26 cellular contexts compared by ENCODE assay signal in the genomic region with DNA sequence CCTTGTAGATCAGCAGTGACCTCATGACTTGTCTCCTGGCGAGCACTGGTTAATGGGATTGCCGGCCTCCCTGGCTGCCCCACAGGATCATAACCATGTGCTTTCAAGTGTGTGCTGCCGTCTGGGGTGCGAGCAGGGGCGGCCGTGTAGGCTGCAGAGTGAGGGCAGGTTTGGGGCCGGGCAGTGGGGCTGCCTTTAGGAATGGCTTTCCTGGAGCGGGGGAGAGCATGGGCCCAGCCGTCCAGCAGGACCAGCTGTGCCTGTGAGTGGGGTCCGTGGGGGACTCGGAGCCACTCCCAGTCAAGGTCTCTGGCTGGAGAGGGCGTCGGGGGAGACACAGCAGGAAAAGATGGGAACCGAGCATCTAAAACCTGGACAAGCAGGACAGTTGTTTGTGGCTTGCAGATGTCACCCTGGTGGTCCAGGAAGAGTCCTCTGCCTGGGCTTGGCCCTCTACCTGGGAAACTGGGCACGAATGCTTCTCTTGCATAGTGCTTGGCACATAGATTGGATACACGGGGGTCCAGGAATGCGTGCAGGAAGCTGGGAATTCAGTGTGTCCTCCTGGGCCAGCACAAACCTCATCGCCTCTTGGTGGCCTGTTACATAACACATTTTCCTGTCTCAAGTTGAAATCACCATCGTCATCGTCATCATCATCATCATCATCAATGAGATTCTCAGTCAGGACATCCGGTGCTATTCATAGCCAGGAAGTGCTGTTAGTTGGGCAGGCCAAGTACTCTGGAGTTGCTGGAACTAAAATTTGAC.
DNase-seq lines count a peak whose midpoint lies in the region; ATAC-seq and TF ChIP-seq lines count a peak whose summit lies in the region.
"Had no signal": no experiment of that assay in that cellular context is flagged by ENCODE, and none has a peak within 500 bp of the region (broad histone marks: within the 10 kb centered on the region; RNA-seq: fewer than 3 reads in every experiment).

No MANE protein-coding gene starts in this region.

- H3K36me3 ChIP-seq in lung (ENCODE audit: control insufficient read depth in 2 of 2, insufficient read depth in 2 of 2, low read length in 2 of 2) (peaks cover 0 to 2% of the 10 kb centered on the region in 2 donors), spleen (no peaks in the 10 kb centered on the region)
- H3K36me3 ChIP-seq: ovary, uterus, WERI-Rb-1 had no signal

- H3K4me1 Mint-ChIP-seq in glutamatergic neuron (ENCODE audit: low read depth, unreplicated experiment): peaks cover 3% of the 10 kb centered on the region
- H3K4me1 Mint-ChIP-seq: activated CD8-positive, alpha-beta memory T cell treated with anti-CD3 and anti-CD28 coated beads, Interleukin-2, amount 10 ng/mL, durations not matched to agents 7 days and 5 days had no signal

- peaks cover 0 to 6% of the 10 kb centered on the region in 2 donors for H3K4me1 ChIP-seq in lung (ENCODE audit: control insufficient read depth in 2 of 2, insufficient read depth in 2 of 2, low read length in 2 of 2)
- H3K4me1 ChIP-seq in spleen: no peaks in the 10 kb centered on the region
- H3K4me1 ChIP-seq: uterus had no signal

- TF ChIP-seq POLR2A in spleen (IDR thresholded peaks at IDR 0.05): no peak

- no peak overlapping the region for H3K4me3 Mint-ChIP-seq in glutamatergic neuron (ENCODE audit: unreplicated experiment)
- H3K4me3 Mint-ChIP-seq: activated CD8-positive, alpha-beta memory T cell treated with anti-CD3 and anti-CD28 coated beads, Interleukin-2, amount 10 ng/mL, durations not matched to agents 7 days and 5 days; activated T-cell treated with anti-CD3 and anti-CD28 coated beads, Interleukin-2, amount 50 U/mL, for 72 hours; endodermal cell had no signal

- H3K27me3 Mint-ChIP-seq in glutamatergic neuron (ENCODE audit: unreplicated experiment): peaks cover 11% of the 10 kb centered on the region

- peaks cover 4% of the 10 kb centered on the region for H3K36me3 Mint-ChIP-seq in glutamatergic neuron (ENCODE audit: unreplicated experiment)
- H3K36me3 Mint-ChIP-seq: activated CD8-positive, alpha-beta memory T cell treated with anti-CD3 and anti-CD28 coated beads, Interleukin-2, amount 10 ng/mL, durations not matched to agents 7 days and 5 days; naive B cell had no signal

- H3K9me3 ChIP-seq in lung (ENCODE audit: control insufficient read depth in 2 of 2, insufficient read depth in 1 of 2, low read length in 1 of 2) (no peaks in the 10 kb centered on the region), spleen (no peaks in the 10 kb centered on the region)
- H3K9me3 ChIP-seq: esophagus muscularis mucosa, ovary, uterus had no signal

- H3K27me3 ChIP-seq in lung (ENCODE audit: control insufficient read depth, insufficient read depth): no peaks in the 10 kb centered on the region
- H3K27me3 ChIP-seq in spleen (replicated peaks in 1 of 7): peaks cover 0 to 26% (median 0%) of the 10 kb centered on the region in 7 donors
- H3K27me3 ChIP-seq: esophagus muscularis mucosa, ovary, uterus had no signal

- intact Hi-C loops in Right ventricle myocardium superior (cut with DNase I) (no loop called here), spleen (cut with DNase I; ENCODE audit: low total_unique reads) (no loop called here)

- H3K27ac ChIP-seq in lung (ENCODE audit: low read depth in 1 of 2, low read length in 1 of 2) (peak overlapping the region; percentile 13 to 50), spleen (no peak overlapping the region)
- H3K27ac ChIP-seq: ovary, uterus, WERI-Rb-1 had no signal

- peaks cover 7% of the 10 kb centered on the region for H3K9me3 Mint-ChIP-seq in glutamatergic neuron (ENCODE audit: unreplicated experiment)
- H3K9me3 Mint-ChIP-seq: activated T-cell treated with anti-CD3 and anti-CD28 coated beads, Interleukin-2, amount 50 U/mL, for 72 hours; naive B cell had no signal

- peak; percentile 19 for ATAC-seq in Right ventricle myocardium superior (ENCODE audit: poor library complexity)
- no peak for ATAC-seq in lung (ENCODE audit: insufficient read depth, low FRiP score)
- ATAC-seq in HG02623 (IDR thresholded peaks at IDR 0.05; ENCODE audit: unreplicated experiment): no peak
- no peak for ATAC-seq in GM18502 (IDR thresholded peaks at IDR 0.05; ENCODE audit: poor library complexity, unreplicated experiment)
- ATAC-seq: activated CD8-positive, alpha-beta memory T cell treated with anti-CD3 and anti-CD28 coated beads, Interleukin-2, amount 10 ng/mL, durations not matched to agents 7 days and 5 days; activated T-cell treated with anti-CD3 and anti-CD28 coated beads, Interleukin-2, amount 50 U/mL, for 72 hours had no signal

- WGBS in lung, 2 donors: 72 to 73% methylated on average over 21 of the region's 21 CpGs
- WGBS in spleen, 5 donors: 69 to 77% (median 73%) methylated on average over 20 to 21 of the region's 21 CpGs

- TF ChIP-seq CTCF in lung (IDR thresholded peaks at IDR 0.05; ENCODE audit: control extremely low read depth, extremely low read depth): no peak
- no peak for TF ChIP-seq CTCF in spleen (IDR thresholded peaks at IDR 0.05 in 8 of 11, conservative IDR thresholded peaks at IDR 0.05 in 3 of 11)
- TF ChIP-seq CTCF in glutamatergic neuron (IDR thresholded peaks at IDR 0.05; ENCODE audit: partially characterized antibody, unreplicated experiment): no peak

- H3K4me3 ChIP-seq in lung: no peak overlapping the region
- no peak overlapping the region for H3K4me3 ChIP-seq in spleen
- H3K4me3 ChIP-seq: esophagus muscularis mucosa, ovary, uterus had no signal

- DNase-seq in HT1080 (ENCODE audit: low read depth) (peak; percentile 47), Right ventricle myocardium superior (no peak), lung (ENCODE audit: low spot score) (no peak), spleen (peak; percentile 54), glutamatergic neuron (no peak)
- no peak for DNase-seq in activated naive CD4-positive, alpha-beta T cell treated with anti-CD3 and anti-CD28 coated beads, Interleukin-2, amount 50 U/mL, for 16 hours
- DNase-seq: ACHN; activated CD4-positive, alpha-beta T cell treated with anti-CD3 and anti-CD28 coated beads, Interleukin-2, amount 50 U/mL, for 1 hour; activated CD8-positive, alpha-beta memory T cell treated with anti-CD3 and anti-CD28 coated beads, Interleukin-2, amount 10 ng/mL, durations not matched to agents 7 days and 5 days; activated naive CD4-positive, alpha-beta T cell treated with Interleukin-2 at 50 U/mL for 16 hours; activated T-cell treated with anti-CD3 and anti-CD28 coated beads, Interleukin-2, amount 50 U/mL, for 72 hours; C1 segment of cervical spinal cord; endodermal cell; foreskin melanocyte; IMR-90; naive B cell; NCI-H1092; NCI-H187; ovary; stimulated activated CD8-positive, alpha-beta memory T cell treated with anti-CD3 and anti-CD28 coated beads, Interleukin-4, amount 100 ng/mL, for 48 hours; substantia nigra; uterus; WERI-Rb-1 had no signal

- H3K27ac Mint-ChIP-seq in glutamatergic neuron (ENCODE audit: unreplicated experiment): no peak overlapping the region
- H3K27ac Mint-ChIP-seq: activated CD8-positive, alpha-beta memory T cell treated with anti-CD3 and anti-CD28 coated beads, Interleukin-2, amount 10 ng/mL, durations not matched to agents 7 days and 5 days; activated T-cell treated with anti-CD3 and anti-CD28 coated beads, Interleukin-2, amount 50 U/mL, for 72 hours; endodermal cell had no signal

Comparison
In these comparisons a context has a peak if more than half of its experiments do, and no peak if none do; other contexts are left out.
1. DNase-seq: peak in HT1080 (single experiment) and spleen (single experiment); none in Right ventricle myocardium superior (single experiment), lung (single experiment), activated naive CD4-positive, alpha-beta T cell treated with anti-CD3 and anti-CD28 coated beads, Interleukin-2, amount 50 U/mL, for 16 hours (single experiment) and glutamatergic neuron (single experiment).
2. H3K27ac ChIP-seq: peak in lung (2 of 2); none in spleen (0 of 8).